20 cellular contexts compared by ENCODE assay signal in genomic region chr16:67023689-67024088, GRCh38.
"Had no signal": no experiment of that assay in that cellular context is flagged by ENCODE, and none has a peak within 500 bp of the region (broad histone marks: within the 10 kb centered on the region; RNA-seq: fewer than 3 reads in every experiment).

No MANE protein-coding gene starts in this region.

- H3K36me3 ChIP-seq: cardiac muscle cell, left lung, prostate gland, spleen, upper lobe of right lung had no signal

- H3K9me3 ChIP-seq: left lung, prostate gland, spleen, upper lobe of right lung had no signal

- H3K27me3 Mint-ChIP-seq: naive thymus-derived CD8-positive, alpha-beta T cell; T-cell had no signal

- DNase-seq: activated CD4-positive, alpha-beta T cell treated with anti-CD3 and anti-CD28 coated beads, Interleukin-2, amount 50 U/mL, for 4 hours; activated naive CD4-positive, alpha-beta T cell treated with anti-CD3 and anti-CD28 coated beads for 36 hours; activated T-cell treated with anti-CD3 and anti-CD28 coated beads for 4 hours; amniotic stem cell; dermis blood vessel endothelial cell; effector CD8-positive, alpha-beta T cell; erythroblast; kidney glomerular epithelial cell; naive thymus-derived CD8-positive, alpha-beta T cell; stimulated activated CD4-positive, alpha-beta T cell treated with anti-CD3 and anti-CD28 coated beads, Interleukin-4, amount 100 ng/mL, for 1 hour; stimulated activated naive CD4-positive, alpha-beta T cell treated with Interleukin-2 at 50 U/mL for 16 hours; T-cell had no signal

- H3K4me3 Mint-ChIP-seq: activated naive CD4-positive, alpha-beta T cell treated with anti-CD3 and anti-CD28 coated beads for 36 hours; activated naive CD8-positive, alpha-beta T cell treated with anti-CD3 and anti-CD28 coated beads, Interleukin-2, amount 10 ng/mL, durations not matched to agents 7 days and 5 days; mesothelial cell of epicardium; naive thymus-derived CD8-positive, alpha-beta T cell; T-cell had no signal

- H3K27ac ChIP-seq: cardiac muscle cell, left lung, prostate gland, spleen, upper lobe of right lung had no signal

- H3K27ac Mint-ChIP-seq: activated naive CD4-positive, alpha-beta T cell treated with anti-CD3 and anti-CD28 coated beads for 36 hours; naive thymus-derived CD8-positive, alpha-beta T cell; T-cell had no signal

- H3K36me3 Mint-ChIP-seq: activated naive CD8-positive, alpha-beta T cell treated with anti-CD3 and anti-CD28 coated beads, Interleukin-2, amount 10 ng/mL, durations not matched to agents 7 days and 5 days; mesothelial cell of epicardium; T-cell had no signal

- ATAC-seq: left lung; naive thymus-derived CD8-positive, alpha-beta T cell; T-cell; upper lobe of right lung had no signal

- H3K4me3 ChIP-seq: cardiac muscle cell, hepatocyte, left lung, prostate gland, spleen, upper lobe of right lung had no signal

- H3K9me3 Mint-ChIP-seq: activated naive CD4-positive, alpha-beta T cell treated with anti-CD3 and anti-CD28 coated beads for 36 hours; activated naive CD8-positive, alpha-beta T cell treated with anti-CD3 and anti-CD28 coated beads, Interleukin-2, amount 10 ng/mL, durations not matched to agents 7 days and 5 days; mesothelial cell of epicardium; naive thymus-derived CD8-positive, alpha-beta T cell; T-cell had no signal
